ENCODE assay signal across 18 cellular contexts in genomic region chr16:8676160-8676547, GRCh38. TPM values are rescaled to one million over a fixed set of nuclear protein-coding genes. Genes with fewer than 3 reads are reported as not detected.
DNase-seq lines count a peak whose midpoint lies in the region; ATAC-seq and TF ChIP-seq lines count a peak whose summit lies in the region.
"Had no signal": no experiment of that assay in that cellular context is flagged by ENCODE, and none has a peak within 500 bp of the region (broad histone marks: within the 10 kb centered on the region; RNA-seq: fewer than 3 reads in every experiment).

No MANE protein-coding gene starts in this region.

- no peak for ATAC-seq in RWPE2 (ENCODE audit: low read depth)
- ATAC-seq in left colon, result no peak
- ATAC-seq: PC-3 had no signal

- H3K27me3 Mint-ChIP-seq in T-helper 2 cell treated with Interferon-gamma antibody and Interleukin-4, amounts not matched to agents 5 μg/mL and 100 μg/mL, for 36 hours (ENCODE audit: low read depth), result peaks cover 3% of the 10 kb centered on the region
- H3K27me3 Mint-ChIP-seq in glutamatergic neuron (ENCODE audit: unreplicated experiment), result peaks cover 10% of the 10 kb centered on the region
- H3K27me3 Mint-ChIP-seq in neural progenitor cell (ENCODE audit: insufficient read depth, low read depth), result peaks cover 13% of the 10 kb centered on the region

- H3K4me3 ChIP-seq in RWPE2 (ENCODE audit: severe bottlenecking), result no peak overlapping the region
- H3K4me3 ChIP-seq in neural progenitor cell, result no peak overlapping the region
- H3K4me3 ChIP-seq: left ventricle myocardium inferior, SK-N-MC, upper lobe of left lung had no signal

- H3K9me3 ChIP-seq in RWPE2 (ENCODE audit: severe bottlenecking) (peaks cover 4% of the 10 kb centered on the region), neural progenitor cell (ENCODE audit: low read depth) (no peaks in the 10 kb centered on the region)
- H3K9me3 ChIP-seq: upper lobe of left lung had no signal

- no peak for DNase-seq in T-helper 2 cell treated with Interferon-gamma antibody and Interleukin-4, amounts not matched to agents 5 μg/mL and 100 μg/mL, for 36 hours (ENCODE audit: low spot score)
- no peak for DNase-seq in T-helper 2 cell
- no peak for DNase-seq in RWPE2 (ENCODE audit: low spot score)
- DNase-seq in glutamatergic neuron, result no peak
- no peak for DNase-seq in neural progenitor cell (ENCODE audit: low spot score)
- DNase-seq in NCI-H2029 treated with DMSO at 0.1 percent for 48 hours (lab: John Stamatoyannopoulos, UW), result no peak
- no peak for DNase-seq in left colon
- DNase-seq in midbrain (lab: John Stamatoyannopoulos, UW), result no peak
- DNase-seq: 8988T; activated effector memory CD4-positive, alpha-beta T cell treated with anti-CD3 and anti-CD28 coated beads, Interleukin-2, amount 50 U/mL, for 16 hours; DMS79 treated with DMSO at 0.1 percent for 48 hours; foreskin melanocyte; left ventricle myocardium inferior; NCI-H1092; PC-3; stimulated activated naive CD4-positive, alpha-beta T cell; upper lobe of left lung had no signal

- H3K27ac ChIP-seq in RWPE2 (ENCODE audit: poor library complexity, severe bottlenecking) (peak overlapping the region; percentile 95), neural progenitor cell (no peak overlapping the region)
- H3K27ac ChIP-seq: left ventricle myocardium inferior, SK-N-MC, upper lobe of left lung had no signal

- no peak overlapping the region for H3K9ac ChIP-seq in neural progenitor cell

- no peak overlapping the region for H3K4me2 ChIP-seq in neural progenitor cell

- H3F3A ChIP-seq in neural progenitor cell (ENCODE audit: low read depth), result no peaks in the 10 kb centered on the region

- no peak overlapping the region for H2AFZ ChIP-seq in neural progenitor cell (replicated peaks)

- H3K36me3 ChIP-seq in RWPE2 (ENCODE audit: low read depth) (no peaks in the 10 kb centered on the region), neural progenitor cell (no peaks in the 10 kb centered on the region)
- H3K36me3 ChIP-seq: left ventricle myocardium inferior, upper lobe of left lung had no signal

- H3K27me3 ChIP-seq in RWPE2 (ENCODE audit: insufficient read depth, poor library complexity, severe bottlenecking) (no peaks in the 10 kb centered on the region), neural progenitor cell (peaks cover 46% of the 10 kb centered on the region)
- H3K27me3 ChIP-seq: upper lobe of left lung had no signal

- intact Hi-C loops in left colon (cut with DNase I, micrococcal nuclease), result loop anchor here in 1 of 2 donors (10.0 kb wide), 1 partner anchor 119 kb away; the partner anchor contains the start of genes PMM2 and TMEM186

- H3K4me1 Mint-ChIP-seq in T-helper 2 cell treated with Interferon-gamma antibody and Interleukin-4, amounts not matched to agents 5 μg/mL and 100 μg/mL, for 36 hours (ENCODE audit: low read depth), result peaks cover 13% of the 10 kb centered on the region
- peaks cover 11% of the 10 kb centered on the region for H3K4me1 Mint-ChIP-seq in glutamatergic neuron (ENCODE audit: low read depth, unreplicated experiment)
- H3K4me1 Mint-ChIP-seq in neural progenitor cell, result peaks cover 28% of the 10 kb centered on the region

- peaks cover 2% of the 10 kb centered on the region for H3K36me3 Mint-ChIP-seq in T-helper 2 cell treated with Interferon-gamma antibody and Interleukin-4, amounts not matched to agents 5 μg/mL and 100 μg/mL, for 36 hours (ENCODE audit: low read depth)
- peaks cover 5% of the 10 kb centered on the region for H3K36me3 Mint-ChIP-seq in glutamatergic neuron (ENCODE audit: unreplicated experiment)
- peaks cover 5% of the 10 kb centered on the region for H3K36me3 Mint-ChIP-seq in neural progenitor cell

- TF ChIP-seq CTCF in RWPE2 (IDR thresholded peaks at IDR 0.05; ENCODE audit: poor library complexity, severe bottlenecking), result no peak
- no peak for TF ChIP-seq CTCF in glutamatergic neuron (IDR thresholded peaks at IDR 0.05; ENCODE audit: partially characterized antibody, unreplicated experiment)
- no peak for TF ChIP-seq CTCF in neural progenitor cell (IDR thresholded peaks at IDR 0.05)

- no peaks in the 10 kb centered on the region for H3K79me2 ChIP-seq in neural progenitor cell (ENCODE audit: low read depth)

- H3K4me3 Mint-ChIP-seq in T-helper 2 cell treated with Interferon-gamma antibody and Interleukin-4, amounts not matched to agents 5 μg/mL and 100 μg/mL, for 36 hours, result peak overlapping the region; percentile 94
- peak overlapping the region; percentile 93 for H3K4me3 Mint-ChIP-seq in glutamatergic neuron (ENCODE audit: unreplicated experiment)
- H3K4me3 Mint-ChIP-seq in neural progenitor cell, result peak overlapping the region; percentile 87

- H3K4me1 ChIP-seq in RWPE2 (ENCODE audit: insufficient read depth, poor library complexity, severe bottlenecking), result peaks cover 48% of the 10 kb centered on the region
- peaks cover 4% of the 10 kb centered on the region for H3K4me1 ChIP-seq in neural progenitor cell

- H3K9me3 Mint-ChIP-seq in T-helper 2 cell treated with Interferon-gamma antibody and Interleukin-4, amounts not matched to agents 5 μg/mL and 100 μg/mL, for 36 hours, result no peaks in the 10 kb centered on the region
- no peaks in the 10 kb centered on the region for H3K9me3 Mint-ChIP-seq in glutamatergic neuron (ENCODE audit: unreplicated experiment)
- peaks cover 13% of the 10 kb centered on the region for H3K9me3 Mint-ChIP-seq in neural progenitor cell

- H4K20me1 ChIP-seq in neural progenitor cell (ENCODE audit: low read depth), result peaks cover 3% of the 10 kb centered on the region

- H3K27ac Mint-ChIP-seq in T-helper 2 cell treated with Interferon-gamma antibody and Interleukin-4, amounts not matched to agents 5 μg/mL and 100 μg/mL, for 36 hours, result no peak overlapping the region
- H3K27ac Mint-ChIP-seq in glutamatergic neuron (ENCODE audit: unreplicated experiment) (no peak overlapping the region), neural progenitor cell (no peak overlapping the region)

RNA-seq across cellular contexts. Expression of gene ABAT, which starts 1.7 kb away (rescaled TPM):
- total RNA-seq in glutamatergic neuron (ENCODE audit: unreplicated experiment) (70.9 TPM), neural progenitor cell (ENCODE audit: low replicate concordance) (7.3 and 7.9 TPM in 2 replicates), left colon (10 to 100 TPM in 1 of 2 donors, 1 to 10 TPM in 1; 9.2 to 24.2 TPM)

RNA-seq across cellular contexts. Expression of gene METTL22, which starts 54.7 kb away (rescaled TPM):
- total RNA-seq in glutamatergic neuron (ENCODE audit: unreplicated experiment), result 87.9 TPM
- 41.1 and 54.8 TPM in 2 replicates for total RNA-seq in neural progenitor cell (ENCODE audit: low replicate concordance)
- 10 to 100 TPM; 25.4 to 35.7 TPM for total RNA-seq in left colon
